In the genomic region with DNA sequence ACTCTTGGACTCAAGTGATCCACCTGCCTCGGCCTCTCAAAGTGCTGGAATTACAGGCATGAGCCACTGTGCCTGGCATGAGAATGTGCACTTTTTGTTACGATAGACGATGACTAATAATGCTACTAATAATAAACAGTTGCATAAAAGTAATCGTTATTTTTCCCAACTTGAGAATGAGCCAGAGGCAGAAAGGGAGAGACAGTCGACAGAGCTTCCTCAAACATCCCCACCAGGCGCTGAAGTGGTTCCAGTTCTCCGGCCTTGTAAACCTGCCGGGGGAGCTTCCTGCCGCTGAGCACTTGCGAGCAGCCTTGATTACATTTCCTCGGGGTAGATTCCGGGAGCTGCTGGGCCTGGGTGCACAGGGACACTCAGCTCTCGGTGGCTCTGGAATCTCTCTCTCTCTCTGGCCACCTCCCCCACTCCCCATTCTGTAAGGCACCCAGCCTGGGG, we compare ENCODE assay signal across 11 cellular contexts. TPM values are rescaled to one million over a fixed set of nuclear protein-coding genes. Genes with fewer than 3 reads are reported as not detected.
DNase-seq lines count a peak whose midpoint lies in the region; ATAC-seq and TF ChIP-seq lines count a peak whose summit lies in the region.
"Had no signal": no experiment of that assay in that cellular context is flagged by ENCODE, and none has a peak within 500 bp of the region (broad histone marks: within the 10 kb centered on the region; RNA-seq: fewer than 3 reads in every experiment).

No MANE protein-coding gene starts in this region.

- intact Hi-C loops in stomach (cut with DNase I; ENCODE audit: low total_unique reads): no loop called here
- intact Hi-C loops in left ventricle myocardium superior (cut with micrococcal nuclease): no loop called here

- no peak for TF ChIP-seq EP300 in gastroesophageal sphincter (IDR thresholded peaks at IDR 0.05)
- TF ChIP-seq EP300 in stomach (IDR thresholded peaks at IDR 0.05): no peak

- DNase-seq in GM03348 (ENCODE audit: low spot score): peak; percentile 78
- no peak for DNase-seq in stomach
- DNase-seq in C1 segment of cervical spinal cord (lab: John Stamatoyannopoulos, UW): no peak
- DNase-seq in left ventricle myocardium superior: no peak
- no peak for DNase-seq in stimulated activated CD4-positive, alpha-beta T cell treated with anti-CD3 and anti-CD28 coated beads, Interleukin-4, amount 100 ng/mL, for 1 hour
- DNase-seq: NCI-H1930; stimulated activated naive CD4-positive, alpha-beta T cell had no signal

- TF ChIP-seq POLR2A in gastroesophageal sphincter (IDR thresholded peaks at IDR 0.05) (no peak), stomach (IDR thresholded peaks at IDR 0.05) (no peak)

- H3K9me3 ChIP-seq in gastroesophageal sphincter (no peaks in the 10 kb centered on the region), stomach (no peaks in the 10 kb centered on the region)

- TF ChIP-seq CTCF in VCaP (conservative IDR thresholded peaks at IDR 0.05): no peak
- TF ChIP-seq CTCF in gastroesophageal sphincter (IDR thresholded peaks at IDR 0.05): peak in 1 of 4 experiments; percentile 34
- TF ChIP-seq CTCF in stomach (IDR thresholded peaks at IDR 0.05): no peak

- H3K36me3 ChIP-seq in gastroesophageal sphincter: no peaks in the 10 kb centered on the region
- no peaks in the 10 kb centered on the region for H3K36me3 ChIP-seq in stomach

- no peaks in the 10 kb centered on the region for H3K27me3 ChIP-seq in gastroesophageal sphincter
- H3K27me3 ChIP-seq in stomach: no peaks in the 10 kb centered on the region

- ATAC-seq in gastroesophageal sphincter (peak; percentile 70), HG02610 (IDR thresholded peaks at IDR 0.05; ENCODE audit: unreplicated experiment) (no peak), left ventricle myocardium superior (no peak)
- ATAC-seq: right cardiac atrium had no signal

- H3K4me1 ChIP-seq in gastroesophageal sphincter: peaks cover 0 to 12% (median 10%) of the 10 kb centered on the region in 3 donors
- H3K4me1 ChIP-seq in stomach: peaks cover 0 to 8% (median 4%) of the 10 kb centered on the region in 4 donors

- peak overlapping the region; percentile 62 for H3K27ac ChIP-seq in VCaP
- peak overlapping the region in 3 of 4 donors; percentile 67 to 85 (median 73) for H3K27ac ChIP-seq in gastroesophageal sphincter
- peak overlapping the region in 4 of 5 donors; percentile 52 to 68 (median 57) for H3K27ac ChIP-seq in stomach

- WGBS in gastroesophageal sphincter (ENCODE audit: low coverage in 1 of 2), 2 donors: 11 to 28% methylated on average over 5 to 13 of the region's 13 CpGs
- 18 to 59% (median 35%) methylated on average over 5 to 13 of the region's 13 CpGs for WGBS in stomach, 5 donors

- no peak overlapping the region for H3K4me3 ChIP-seq in gastroesophageal sphincter
- H3K4me3 ChIP-seq in stomach: no peak overlapping the region

RNA-seq across cellular contexts. Expression of gene HTRA3, which starts 8.9 kb away (rescaled TPM):
- total RNA-seq in gastroesophageal sphincter: 10 to 100 TPM; 30.2 to 80.5 (median 59.9) TPM
- 10 to 100 TPM; 15.6 to 26.8 (median 24.6) TPM for total RNA-seq in stomach
- polyA plus RNA-seq in stomach: 1 to 10 TPM; 6.6 to 9.9 (median 7.9) TPM
- 95.6 TPM for total RNA-seq in left ventricle myocardium superior
